Comparison of ENCODE assay signal across 1 cellular context in the genomic region with DNA sequence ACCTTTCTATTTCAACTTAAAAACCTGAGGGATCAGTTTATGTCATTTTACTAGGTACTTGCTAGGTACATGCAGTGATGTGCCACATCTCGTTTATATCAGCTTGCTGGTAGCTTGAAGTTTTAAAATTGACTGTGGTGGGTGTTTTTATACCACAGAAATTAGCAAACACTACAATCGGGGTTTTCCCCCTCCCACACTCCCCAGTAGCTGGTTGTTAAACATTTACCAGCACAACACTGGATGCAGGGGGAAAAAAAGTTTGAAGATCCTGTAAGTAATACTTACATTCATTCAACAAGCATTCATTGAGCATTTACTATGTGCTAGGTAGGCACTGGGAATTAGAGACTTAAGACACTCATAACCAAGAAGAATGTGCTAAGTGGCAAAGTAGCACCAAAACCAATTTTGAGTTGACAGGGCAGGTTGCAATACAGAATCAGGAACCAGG.
TF ChIP-seq lines count a peak whose summit lies in the region.

No MANE protein-coding gene starts in this region.

TF ChIP-seq in WTC11, 78 proteins besides CTCF, POLR2A, EP300 and RAD21 (continued from another document):
- no peak for TF ChIP-seq OVOL2 (CRISPR knock-in tag; IDR thresholded peaks at IDR 0.05; ENCODE audit: borderline replicate concordance)
- TF ChIP-seq, protein P1, sequence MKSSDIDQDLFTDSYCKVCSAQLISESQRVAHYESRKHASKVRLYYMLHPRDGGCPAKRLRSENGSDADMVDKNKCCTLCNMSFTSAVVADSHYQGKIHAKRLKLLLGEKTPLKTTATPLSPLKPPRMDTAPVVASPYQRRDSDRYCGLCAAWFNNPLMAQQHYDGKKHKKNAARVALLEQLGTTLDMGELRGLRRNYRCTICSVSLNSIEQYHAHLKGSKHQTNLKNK (CRISPR knock-in tag; IDR thresholded peaks at IDR 0.05) = no peak
